27 cellular contexts compared by ENCODE assay signal in the genomic region with DNA sequence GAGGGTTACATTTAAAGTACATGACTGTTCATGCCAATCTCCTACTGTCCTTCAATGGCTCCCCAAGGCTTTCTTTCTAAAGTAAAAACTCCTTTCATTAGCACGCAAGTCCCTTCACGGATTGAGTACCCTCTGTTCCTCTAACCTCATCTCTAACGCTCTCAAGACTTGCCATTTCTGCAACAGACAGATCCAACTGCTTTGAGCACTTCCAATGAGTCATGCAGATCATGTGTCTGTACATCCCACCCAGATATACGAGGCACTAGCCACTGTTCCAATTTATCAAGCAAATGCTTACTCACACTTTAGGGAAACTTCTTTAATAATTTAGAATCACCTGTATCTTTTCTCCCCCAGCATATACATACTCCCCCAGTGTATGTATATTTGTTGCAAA.
"Had no signal": no experiment of that assay in that cellular context is flagged by ENCODE, and none has a peak within 500 bp of the region (broad histone marks: within the 10 kb centered on the region; RNA-seq: fewer than 3 reads in every experiment).

No MANE protein-coding gene starts in this region.

- DNase-seq: activated CD4-positive, alpha-beta memory T cell treated with anti-CD3 and anti-CD28 coated beads, Interleukin-2, amount 10 ng/mL, durations not matched to agents 7 days and 5 days; activated CD4-positive, alpha-beta T cell treated with anti-CD3 and anti-CD28 coated beads, Interleukin-2, amount 10 ng/mL, durations not matched to agents 7 days and 5 days; activated CD4-positive, CD25-positive, alpha-beta regulatory T cell treated with anti-CD3 and anti-CD28 coated beads, Interleukin-2, amount 50 U/mL, for 72 hours; activated naive CD4-positive, alpha-beta T cell; activated T-cell treated with anti-CD3 and anti-CD28 coated beads, Interleukin-2, amount 50 U/mL, for 4 hours; anterior cingulate cortex; body of pancreas; effector CD4-positive, alpha-beta T cell; esophagus squamous epithelium; head of caudate nucleus; hippocampal formation; kidney; left colon; mammary epithelial cell; midbrain; natural killer cell; occipital lobe; spleen; stimulated activated naive CD4-positive, alpha-beta T cell; T-helper 2 cell; tibial artery; upper lobe of right lung had no signal

- H3K27ac ChIP-seq: body of pancreas, epithelial cell of prostate, esophagus squamous epithelium, neural progenitor cell, right atrium auricular region, spleen, suprapubic skin, tibial artery, upper lobe of right lung had no signal

- H3K4me3 ChIP-seq: body of pancreas, esophagus squamous epithelium, neural progenitor cell, right atrium auricular region, spleen, suprapubic skin, tibial artery, upper lobe of right lung had no signal

- H3K4me1 ChIP-seq: body of pancreas, neural progenitor cell, right atrium auricular region, spleen had no signal

- H3K9me3 ChIP-seq: body of pancreas, esophagus squamous epithelium, right atrium auricular region, suprapubic skin, tibial artery, upper lobe of right lung had no signal

- H3K27me3 ChIP-seq: body of pancreas, esophagus squamous epithelium, neural progenitor cell, right atrium auricular region, spleen, suprapubic skin, tibial artery, upper lobe of right lung had no signal

- H2AFZ ChIP-seq: neural progenitor cell had no signal

- H3K27me3 Mint-ChIP-seq: activated CD4-positive, alpha-beta memory T cell treated with anti-CD3 and anti-CD28 coated beads, Interleukin-2, amount 10 ng/mL, durations not matched to agents 7 days and 5 days; activated CD4-positive, alpha-beta T cell treated with anti-CD3 and anti-CD28 coated beads, Interleukin-2, amount 10 ng/mL, durations not matched to agents 7 days and 5 days had no signal

- H3K4me1 Mint-ChIP-seq: activated CD4-positive, alpha-beta memory T cell treated with anti-CD3 and anti-CD28 coated beads, Interleukin-2, amount 10 ng/mL, durations not matched to agents 7 days and 5 days; activated CD4-positive, alpha-beta T cell treated with anti-CD3 and anti-CD28 coated beads, Interleukin-2, amount 10 ng/mL, durations not matched to agents 7 days and 5 days; natural killer cell; neural progenitor cell had no signal

- H3K9ac ChIP-seq: neural progenitor cell had no signal

- H3K36me3 ChIP-seq: esophagus squamous epithelium, neural progenitor cell, right atrium auricular region, spleen, suprapubic skin, tibial artery, upper lobe of right lung had no signal

- H3K36me3 Mint-ChIP-seq: activated naive CD4-positive, alpha-beta T cell treated with anti-CD3 and anti-CD28 coated beads, Interleukin-2, amount 50 U/mL, for 72 hours; neural progenitor cell had no signal

- H3K4me3 Mint-ChIP-seq: activated CD4-positive, alpha-beta memory T cell treated with anti-CD3 and anti-CD28 coated beads, Interleukin-2, amount 10 ng/mL, durations not matched to agents 7 days and 5 days; activated CD4-positive, alpha-beta T cell treated with anti-CD3 and anti-CD28 coated beads, Interleukin-2, amount 10 ng/mL, durations not matched to agents 7 days and 5 days; activated T-cell treated with anti-CD3 and anti-CD28 coated beads, Interleukin-2, amount 50 U/mL, for 4 hours; natural killer cell; neural progenitor cell had no signal

- H3K4me2 ChIP-seq: neural progenitor cell had no signal

- H3K27ac Mint-ChIP-seq: activated CD4-positive, alpha-beta memory T cell treated with anti-CD3 and anti-CD28 coated beads, Interleukin-2, amount 10 ng/mL, durations not matched to agents 7 days and 5 days; activated CD4-positive, alpha-beta T cell treated with anti-CD3 and anti-CD28 coated beads, Interleukin-2, amount 10 ng/mL, durations not matched to agents 7 days and 5 days; activated naive CD4-positive, alpha-beta T cell treated with anti-CD3 and anti-CD28 coated beads, Interleukin-2, amount 50 U/mL, for 72 hours; natural killer cell; neural progenitor cell had no signal
